29 cellular contexts compared by ENCODE assay signal in genomic region chr7:133556070-133556469, GRCh38.
"Had no signal": no experiment of that assay in that cellular context is flagged by ENCODE, and none has a peak within 500 bp of the region (broad histone marks: within the 10 kb centered on the region; RNA-seq: fewer than 3 reads in every experiment).

No MANE protein-coding gene starts in this region.

- H3K4me1 ChIP-seq: left lung, lower lobe of right lung, neural progenitor cell, suprapubic skin, tibial artery, upper lobe of right lung had no signal

- H3K4me3 Mint-ChIP-seq: immature natural killer cell; naive thymus-derived CD8-positive, alpha-beta T cell; nephron progenitor cell; neural progenitor cell; stimulated activated naive B cell treated with anti-CD40 and anti-IgM and Interleukin-4, amounts not matched to agents 10 μg/mL and 1 μg/mL and 100 μg/mL, for 72 hours; stimulated activated naive CD8-positive, alpha-beta T cell treated with anti-CD3 and anti-CD28 coated beads, Interleukin-15, Interleukin-2, amounts not matched to agents 100 ng/mL and 50 ng/mL, for 24 hours had no signal

- H3K4me2 ChIP-seq: neural progenitor cell had no signal

- H3K27me3 Mint-ChIP-seq: naive thymus-derived CD8-positive, alpha-beta T cell; progenitor cell of endocrine pancreas; stimulated activated naive B cell treated with anti-CD40 and anti-IgM and Interleukin-4, amounts not matched to agents 10 μg/mL and 1 μg/mL and 100 μg/mL, for 72 hours; stimulated activated naive CD8-positive, alpha-beta T cell treated with anti-CD3 and anti-CD28 coated beads, Interleukin-15, Interleukin-2, amounts not matched to agents 100 ng/mL and 50 ng/mL, for 24 hours had no signal

- H3K27me3 ChIP-seq: left lung, neural progenitor cell, neutrophil, suprapubic skin, tibial artery, upper lobe of right lung had no signal

- H3K27ac Mint-ChIP-seq: nephron progenitor cell; neural progenitor cell; progenitor cell of endocrine pancreas; stimulated activated naive B cell treated with anti-CD40 and anti-IgM and Interleukin-4, amounts not matched to agents 10 μg/mL and 1 μg/mL and 100 μg/mL, for 72 hours; stimulated activated naive CD8-positive, alpha-beta T cell treated with anti-CD3 and anti-CD28 coated beads, Interleukin-15, Interleukin-2, amounts not matched to agents 100 ng/mL and 50 ng/mL, for 24 hours had no signal

- H2AFZ ChIP-seq: neural progenitor cell had no signal

- H3K36me3 ChIP-seq: left lung, lower lobe of right lung, neural progenitor cell, neutrophil, suprapubic skin, thoracic aorta, tibial artery, upper lobe of right lung had no signal

- ATAC-seq: left colon; left lung; lower lobe of right lung; naive thymus-derived CD8-positive, alpha-beta T cell; right cardiac atrium; sciatic nerve; stimulated activated naive B cell treated with anti-CD40 and anti-IgM and Interleukin-4, amounts not matched to agents 10 μg/mL and 1 μg/mL and 100 μg/mL, for 72 hours; upper lobe of right lung had no signal

- H3K9me3 ChIP-seq: left lung, lower lobe of right lung, neutrophil, suprapubic skin, thoracic aorta, tibial artery, upper lobe of right lung had no signal

- H3K9ac ChIP-seq: neural progenitor cell had no signal

- FAIRE-seq: kidney, urothelium cell line had no signal

- H3K9me3 Mint-ChIP-seq: immature natural killer cell; naive thymus-derived CD8-positive, alpha-beta T cell; nephron progenitor cell; neural progenitor cell; stimulated activated naive B cell treated with anti-CD40 and anti-IgM and Interleukin-4, amounts not matched to agents 10 μg/mL and 1 μg/mL and 100 μg/mL, for 72 hours; stimulated activated naive CD8-positive, alpha-beta T cell treated with anti-CD3 and anti-CD28 coated beads, Interleukin-15, Interleukin-2, amounts not matched to agents 100 ng/mL and 50 ng/mL, for 24 hours had no signal

- H3K27ac ChIP-seq: left lung, lower lobe of right lung, neural progenitor cell, neutrophil, skin epidermis, suprapubic skin, thoracic aorta, tibial artery, upper lobe of right lung had no signal

- H3K4me1 Mint-ChIP-seq: nephron progenitor cell, neural progenitor cell had no signal

- DNase-seq: hypothalamus; immature natural killer cell; kidney; left colon; left lung; lower lobe of right lung; mammary epithelial cell; mesenchymal stem cell; naive thymus-derived CD8-positive, alpha-beta T cell; nephron progenitor cell; occipital lobe; right cardiac atrium; stimulated activated CD4-positive, alpha-beta T cell treated with anti-CD3 and anti-CD28 coated beads, Interleukin-12 subunit alpha, Interleukin-12 subunit beta, amount 100 ng/mL, for 4 hours; stimulated activated CD4-positive, alpha-beta T cell treated with anti-CD3 and anti-CD28 coated beads, Interleukin-15, amount 100 ng/mL, for 24 hours; stimulated activated CD4-positive, alpha-beta T cell treated with anti-CD3 and anti-CD28 coated beads, Interleukin-2, amount 100 ng/mL, for 24 hours; stimulated activated CD4-positive, alpha-beta T cell treated with anti-CD3 and anti-CD28 coated beads, Interleukin-4, amount 100 ng/mL, for 1 hour; stimulated activated naive B cell treated with anti-CD40 and anti-IgM and Interleukin-4, amounts not matched to agents 10 μg/mL and 1 μg/mL and 100 μg/mL, for 72 hours; tibial artery; trophoblast cell; upper lobe of right lung had no signal

- H3K36me3 Mint-ChIP-seq: immature natural killer cell, neural progenitor cell had no signal

- H3K4me3 ChIP-seq: left lung, lower lobe of right lung, neural progenitor cell, skin epidermis, suprapubic skin, thoracic aorta, tibial artery, upper lobe of right lung had no signal
